Comparison of ENCODE assay signal across 17 cellular contexts in genomic region chr4:129550281-129550785, GRCh38.
"Had no signal": no experiment of that assay in that cellular context is flagged by ENCODE, and none has a peak within 500 bp of the region (broad histone marks: within the 10 kb centered on the region; RNA-seq: fewer than 3 reads in every experiment).

No MANE protein-coding gene starts in this region.

- DNase-seq: activated CD4-positive, alpha-beta T cell treated with anti-CD3 and anti-CD28 coated beads, Interleukin-2, amount 50 U/mL, for 1 hour; activated CD8-positive, alpha-beta memory T cell treated with anti-CD3 and anti-CD28 coated beads, Interleukin-2, amount 50 U/mL, for 4 hours; activated effector memory CD4-positive, alpha-beta T cell treated with Interleukin-2 at 50 U/mL for 16 hours; activated naive CD4-positive, alpha-beta T cell treated with anti-CD3 and anti-CD28 coated beads, Interleukin-2, amount 50 U/mL, for 16 hours; activated T-cell treated with anti-CD3 and anti-CD28 coated beads, Interleukin-2, amount 50 U/mL, for 48 hours; dorsolateral prefrontal cortex; gastrocnemius medialis; heart left ventricle; left ventricle myocardium superior; naive thymus-derived CD8-positive, alpha-beta T cell; nucleus accumbens; right cardiac atrium; stomach had no signal

- H3K27me3 ChIP-seq: ascending aorta, dorsolateral prefrontal cortex, gastrocnemius medialis, heart left ventricle, SJSA1, stomach had no signal

- H3K4me1 ChIP-seq: ascending aorta, gastrocnemius medialis, SJSA1, stomach had no signal

- H3K9me3 ChIP-seq: ascending aorta, gastrocnemius medialis, heart left ventricle, SJSA1, stomach had no signal

- ATAC-seq: activated CD4-positive, CD25-positive, alpha-beta regulatory T cell treated with anti-CD3 and anti-CD28 coated beads, Interleukin-2, amount 50 U/mL, for 24 hours; gastrocnemius medialis; heart left ventricle; left ventricle myocardium superior; naive thymus-derived CD8-positive, alpha-beta T cell; right cardiac atrium had no signal

- H3K36me3 ChIP-seq: ascending aorta, gastrocnemius medialis, heart left ventricle, SJSA1, stomach had no signal

- H3K27ac ChIP-seq: ascending aorta, dorsolateral prefrontal cortex, gastrocnemius medialis, heart left ventricle, SJSA1, skin epidermis, stomach had no signal

- H3K4me3 ChIP-seq: ascending aorta, dorsolateral prefrontal cortex, gastrocnemius medialis, heart left ventricle, SJSA1, skin epidermis, stomach had no signal
